In the genomic region with DNA sequence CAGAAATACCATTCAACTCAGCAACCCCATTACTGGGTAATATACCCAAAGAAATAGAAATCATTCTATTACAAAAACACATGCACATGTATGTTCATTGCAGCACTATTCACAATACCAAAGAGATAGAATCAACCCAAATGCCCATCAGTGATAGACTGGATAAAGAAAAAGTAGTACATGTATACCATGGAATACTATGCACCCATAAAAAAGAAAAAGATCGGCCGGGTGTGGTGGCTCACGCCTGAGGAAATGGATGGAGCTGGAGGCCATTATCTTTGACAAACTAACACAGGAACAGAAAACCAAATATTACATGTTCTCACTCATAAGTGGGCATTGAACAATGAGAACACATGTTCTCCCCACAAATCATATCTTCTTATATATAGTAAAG, we compare ENCODE assay signal across 38 cellular contexts.
"Had no signal": no experiment of that assay in that cellular context is flagged by ENCODE, and none has a peak within 500 bp of the region (broad histone marks: within the 10 kb centered on the region; RNA-seq: fewer than 3 reads in every experiment).

No MANE protein-coding gene starts in this region.

- FAIRE-seq: astrocyte, bronchial epithelial cell had no signal

- H3K36me3 ChIP-seq: adrenal gland, ascending aorta, brain microvascular endothelial cell, breast epithelium, cardiac muscle cell had no signal

- H3K4me3 Mint-ChIP-seq: activated naive CD4-positive, alpha-beta T cell treated with anti-CD3 and anti-CD28 coated beads for 36 hours; activated naive CD4-positive, alpha-beta T cell treated with anti-CD3 and anti-CD28 coated beads, Interleukin-2, amount 10 ng/mL, durations not matched to agents 7 days and 5 days; activated naive CD4-positive, alpha-beta T cell treated with anti-CD3 and anti-CD28 coated beads, Interleukin-2, amount 50 U/mL, for 24 hours; activated naive CD8-positive, alpha-beta T cell; activated naive CD8-positive, alpha-beta T cell treated with anti-CD3 and anti-CD28 coated beads, Interleukin-2, amount 10 ng/mL, durations not matched to agents 7 days and 5 days; activated T-cell treated with anti-CD3 and anti-CD28 coated beads, Interleukin-2, amount 50 U/mL, for 24 hours; activated T-cell treated with anti-CD3 and anti-CD28 coated beads, Interleukin-2, amount 50 U/mL, for 4 hours; activated T-cell treated with anti-CD3 and anti-CD28 coated beads, Interleukin-2, amount 50 U/mL, for 72 hours; activated T-helper 1 cell treated with anti-CD3 and anti-CD28 coated beads, Interleukin-12 subunit alpha, Interleukin-12 subunit beta, Interleukin-2, Interleukin-4 antibody, amounts not matched to agents 30 ng/mL and 10 ng/mL and 1 ng/mL, durations not matched to agents 14 hours and 24 hours and 36 hours; activated T-helper 17 cell treated with anti-CD3 and anti-CD28 coated beads, Interleukin-2, amount 50 U/mL, for 72 hours; brain; central memory CD8-positive, alpha-beta T cell had no signal

- H3K36me3 Mint-ChIP-seq: activated naive CD4-positive, alpha-beta T cell treated with anti-CD3 and anti-CD28 coated beads, Interleukin-2, amount 10 ng/mL, durations not matched to agents 7 days and 5 days; activated naive CD4-positive, alpha-beta T cell treated with anti-CD3 and anti-CD28 coated beads, Interleukin-2, amount 50 U/mL, for 24 hours; activated naive CD8-positive, alpha-beta T cell; brain had no signal

- H3K27me3 Mint-ChIP-seq: activated naive CD4-positive, alpha-beta T cell treated with anti-CD3 and anti-CD28 coated beads, Interleukin-2, amount 50 U/mL, for 24 hours; activated naive CD8-positive, alpha-beta T cell; activated naive CD8-positive, alpha-beta T cell treated with anti-CD3 and anti-CD28 coated beads, Interleukin-2, amount 10 ng/mL, durations not matched to agents 7 days and 5 days; activated T-cell treated with anti-CD3 and anti-CD28 coated beads, Interleukin-2, amount 50 U/mL, for 24 hours; activated T-helper 17 cell treated with anti-CD3 and anti-CD28 coated beads, Interleukin-2, amount 50 U/mL, for 72 hours; brain; central memory CD8-positive, alpha-beta T cell had no signal

- H3K9me3 Mint-ChIP-seq: activated naive CD4-positive, alpha-beta T cell treated with anti-CD3 and anti-CD28 coated beads for 36 hours; activated naive CD4-positive, alpha-beta T cell treated with anti-CD3 and anti-CD28 coated beads, Interleukin-2, amount 50 U/mL, for 24 hours; activated naive CD8-positive, alpha-beta T cell treated with anti-CD3 and anti-CD28 coated beads, Interleukin-2, amount 10 ng/mL, durations not matched to agents 7 days and 5 days; activated T-cell treated with anti-CD3 and anti-CD28 coated beads, Interleukin-2, amount 50 U/mL, for 24 hours; activated T-cell treated with anti-CD3 and anti-CD28 coated beads, Interleukin-2, amount 50 U/mL, for 4 hours; activated T-helper 17 cell treated with anti-CD3 and anti-CD28 coated beads, Interleukin-2, amount 50 U/mL, for 72 hours; central memory CD8-positive, alpha-beta T cell had no signal

- DNase-seq: activated effector memory CD4-positive, alpha-beta T cell treated with anti-CD3 and anti-CD28 coated beads, Interleukin-2, amount 50 U/mL, for 16 hours; activated effector memory CD4-positive, alpha-beta T cell treated with Interleukin-2 at 50 U/mL for 16 hours; activated gamma-delta T cell; activated gamma-delta T cell treated with Interleukin-2 at 50 U/mL for 16 hours; activated naive CD4-positive, alpha-beta T cell; activated naive CD4-positive, alpha-beta T cell treated with anti-CD3 and anti-CD28 coated beads for 36 hours; activated naive CD4-positive, alpha-beta T cell treated with anti-CD3 and anti-CD28 coated beads, Interleukin-2, amount 10 ng/mL, durations not matched to agents 7 days and 5 days; activated naive CD4-positive, alpha-beta T cell treated with anti-CD3 and anti-CD28 coated beads, Interleukin-2, amount 50 U/mL, for 16 hours; activated naive CD4-positive, alpha-beta T cell treated with Interleukin-2 at 50 U/mL for 16 hours; activated naive CD8-positive, alpha-beta T cell treated with anti-CD3 and anti-CD28 coated beads, Interleukin-2, amount 10 ng/mL, durations not matched to agents 7 days and 5 days; activated T-cell treated with anti-CD3 and anti-CD28 coated beads, Interleukin-2, amount 50 U/mL, for 1 hour; activated T-cell treated with anti-CD3 and anti-CD28 coated beads, Interleukin-2, amount 50 U/mL, for 24 hours; activated T-cell treated with anti-CD3 and anti-CD28 coated beads, Interleukin-2, amount 50 U/mL, for 4 hours; activated T-cell treated with anti-CD3 and anti-CD28 coated beads, Interleukin-2, amount 50 U/mL, for 48 hours; activated T-cell treated with anti-CD3 and anti-CD28 coated beads, Interleukin-2, amount 50 U/mL, for 72 hours; adrenal gland; amniotic stem cell; amygdala; anterior cingulate cortex; aorta; body of pancreas; brain microvascular endothelial cell; caudate nucleus; central memory CD4-positive, alpha-beta T cell; cerebellar nuclear complex had no signal

- H3K27me3 ChIP-seq: adrenal gland, ascending aorta, body of pancreas, brain microvascular endothelial cell, breast epithelium, cardiac muscle cell had no signal

- ATAC-seq: activated naive CD4-positive, alpha-beta T cell treated with anti-CD3 and anti-CD28 coated beads, Interleukin-2, amount 50 U/mL, for 72 hours; activated T-cell treated with anti-CD3 and anti-CD28 coated beads, Interleukin-2, amount 50 U/mL, for 4 hours; activated T-cell treated with anti-CD3 and anti-CD28 coated beads, Interleukin-2, amount 50 U/mL, for 72 hours; activated T-helper 17 cell treated with anti-CD3 and anti-CD28 coated beads, Interleukin-2, amount 50 U/mL, for 72 hours; body of pancreas had no signal

- H3K4me3 ChIP-seq: adrenal gland, ascending aorta, body of pancreas, breast epithelium, cardiac muscle cell had no signal

- H3K9me3 ChIP-seq: adrenal gland, ascending aorta, body of pancreas, breast epithelium had no signal

- H3K27ac ChIP-seq: adrenal gland, ascending aorta, body of pancreas, brain microvascular endothelial cell, breast epithelium, cardiac muscle cell had no signal

- H3K27ac Mint-ChIP-seq: activated naive CD4-positive, alpha-beta T cell treated with anti-CD3 and anti-CD28 coated beads for 36 hours; activated naive CD4-positive, alpha-beta T cell treated with anti-CD3 and anti-CD28 coated beads, Interleukin-2, amount 10 ng/mL, durations not matched to agents 7 days and 5 days; activated naive CD4-positive, alpha-beta T cell treated with anti-CD3 and anti-CD28 coated beads, Interleukin-2, amount 50 U/mL, for 24 hours; activated naive CD4-positive, alpha-beta T cell treated with anti-CD3 and anti-CD28 coated beads, Interleukin-2, amount 50 U/mL, for 72 hours; activated naive CD8-positive, alpha-beta T cell; activated naive CD8-positive, alpha-beta T cell treated with anti-CD3 and anti-CD28 coated beads, Interleukin-2, amount 10 ng/mL, durations not matched to agents 7 days and 5 days; activated T-cell treated with anti-CD3 and anti-CD28 coated beads, Interleukin-2, amount 50 U/mL, for 24 hours; activated T-cell treated with anti-CD3 and anti-CD28 coated beads, Interleukin-2, amount 50 U/mL, for 72 hours; activated T-helper 1 cell treated with anti-CD3 and anti-CD28 coated beads, Interleukin-12 subunit alpha, Interleukin-12 subunit beta, Interleukin-2, Interleukin-4 antibody, amounts not matched to agents 30 ng/mL and 10 ng/mL and 1 ng/mL, durations not matched to agents 14 hours and 24 hours and 36 hours; activated T-helper 17 cell treated with anti-CD3 and anti-CD28 coated beads, Interleukin-2, amount 50 U/mL, for 72 hours; activated T-helper 2 cell treated with anti-CD3 and anti-CD28 coated beads, Interferon-gamma antibody, Interleukin-2, Interleukin-4, amounts not matched to agents 10 μg/mL and 5 μg/mL and 100 μg/mL, durations not matched to agents 14 hours and 24 hours and 36 hours; brain had no signal
